ENCODE assay signal across 34 cellular contexts in genomic region chr5:7690557-7690956, GRCh38.
"Had no signal": no experiment of that assay in that cellular context is flagged by ENCODE, and none has a peak within 500 bp of the region (broad histone marks: within the 10 kb centered on the region; RNA-seq: fewer than 3 reads in every experiment).

No MANE protein-coding gene starts in this region.

- ATAC-seq: activated CD8-positive, alpha-beta memory T cell treated with anti-CD3 and anti-CD28 coated beads, Interleukin-2, amount 10 ng/mL, durations not matched to agents 7 days and 5 days; activated naive CD8-positive, alpha-beta T cell treated with anti-CD3 and anti-CD28 coated beads, Interleukin-2, amount 50 U/mL, for 24 hours; Right ventricle myocardium inferior; SK-N-SH treated with all-trans-retinoic acid at 6 μM for 48 hours had no signal

- H3K36me3 Mint-ChIP-seq: activated CD8-positive, alpha-beta memory T cell treated with anti-CD3 and anti-CD28 coated beads, Interleukin-2, amount 10 ng/mL, durations not matched to agents 7 days and 5 days; activated naive CD4-positive, alpha-beta T cell treated with anti-CD3 and anti-CD28 coated beads, Interleukin-2, amount 10 ng/mL, durations not matched to agents 7 days and 5 days; activated naive CD8-positive, alpha-beta T cell had no signal

- H3K4me3 Mint-ChIP-seq: activated CD4-positive, alpha-beta memory T cell treated with anti-CD3 and anti-CD28 coated beads, Interleukin-2, amount 10 ng/mL, durations not matched to agents 7 days and 5 days; activated CD8-positive, alpha-beta memory T cell treated with anti-CD3 and anti-CD28 coated beads, Interleukin-2, amount 10 ng/mL, durations not matched to agents 7 days and 5 days; activated naive CD4-positive, alpha-beta T cell treated with anti-CD3 and anti-CD28 coated beads, Interleukin-2, amount 10 ng/mL, durations not matched to agents 7 days and 5 days; activated naive CD8-positive, alpha-beta T cell; activated naive CD8-positive, alpha-beta T cell treated with anti-CD3 and anti-CD28 coated beads, Interleukin-2, amount 50 U/mL, for 24 hours; brain had no signal

- H3K9me3 Mint-ChIP-seq: activated CD4-positive, alpha-beta memory T cell treated with anti-CD3 and anti-CD28 coated beads, Interleukin-2, amount 10 ng/mL, durations not matched to agents 7 days and 5 days; activated naive CD4-positive, alpha-beta T cell treated with anti-CD3 and anti-CD28 coated beads, Interleukin-2, amount 10 ng/mL, durations not matched to agents 7 days and 5 days had no signal

- H2AFZ ChIP-seq: PC-9 had no signal

- H3K27ac Mint-ChIP-seq: activated CD4-positive, alpha-beta memory T cell treated with anti-CD3 and anti-CD28 coated beads, Interleukin-2, amount 10 ng/mL, durations not matched to agents 7 days and 5 days; activated CD8-positive, alpha-beta memory T cell treated with anti-CD3 and anti-CD28 coated beads, Interleukin-2, amount 10 ng/mL, durations not matched to agents 7 days and 5 days; activated naive CD4-positive, alpha-beta T cell treated with anti-CD3 and anti-CD28 coated beads, Interleukin-2, amount 10 ng/mL, durations not matched to agents 7 days and 5 days; activated naive CD8-positive, alpha-beta T cell; activated naive CD8-positive, alpha-beta T cell treated with anti-CD3 and anti-CD28 coated beads, Interleukin-2, amount 50 U/mL, for 24 hours; brain had no signal

- H3K4me3 ChIP-seq: PC-9 had no signal

- FAIRE-seq: bronchial epithelial cell, RCC 7860 had no signal

- H3K4me1 Mint-ChIP-seq: activated CD4-positive, alpha-beta memory T cell treated with anti-CD3 and anti-CD28 coated beads, Interleukin-2, amount 10 ng/mL, durations not matched to agents 7 days and 5 days; activated CD8-positive, alpha-beta memory T cell treated with anti-CD3 and anti-CD28 coated beads, Interleukin-2, amount 10 ng/mL, durations not matched to agents 7 days and 5 days; activated naive CD4-positive, alpha-beta T cell treated with anti-CD3 and anti-CD28 coated beads, Interleukin-2, amount 10 ng/mL, durations not matched to agents 7 days and 5 days; activated naive CD8-positive, alpha-beta T cell treated with anti-CD3 and anti-CD28 coated beads, Interleukin-2, amount 50 U/mL, for 24 hours had no signal

- H3K4me2 ChIP-seq: PC-9 had no signal

- H3K27ac ChIP-seq: PC-9, RWPE1, VCaP had no signal

- DNase-seq: activated CD4-positive, alpha-beta memory T cell treated with anti-CD3 and anti-CD28 coated beads, Interleukin-2, amount 10 ng/mL, durations not matched to agents 7 days and 5 days; activated CD4-positive, alpha-beta T cell treated with anti-CD3 and anti-CD28 coated beads for 1 hour; activated CD4-positive, alpha-beta T cell treated with anti-CD3 and anti-CD28 coated beads for 48 hours; activated CD4-positive, CD25-positive, alpha-beta regulatory T cell; activated CD8-positive, alpha-beta memory T cell treated with anti-CD3 and anti-CD28 coated beads for 24 hours; activated CD8-positive, alpha-beta memory T cell treated with anti-CD3 and anti-CD28 coated beads, Interleukin-2, amount 10 ng/mL, durations not matched to agents 7 days and 5 days; activated CD8-positive, alpha-beta memory T cell treated with anti-CD3 and anti-CD28 coated beads, Interleukin-2, amount 50 U/mL, for 48 hours; activated effector memory CD4-positive, alpha-beta T cell treated with Interleukin-2 at 50 U/mL for 16 hours; activated naive CD4-positive, alpha-beta T cell treated with anti-CD3 and anti-CD28 coated beads, Interleukin-2, amount 10 ng/mL, durations not matched to agents 7 days and 5 days; activated naive CD8-positive, alpha-beta T cell treated with anti-CD3 and anti-CD28 coated beads, Interleukin-2, amount 50 U/mL, for 24 hours; activated T-cell treated with anti-CD3 and anti-CD28 coated beads, Interleukin-2, amount 50 U/mL, for 48 hours; anterior cingulate cortex; caudate nucleus; cerebellar nuclear complex; Karpas-422; NCI-H1105; NCI-H1417 treated with DMSO at 0.1 percent for 48 hours; NCI-H187 treated with DMSO at 0.1 percent for 48 hours; NCI-H2081; NCI-H2171; NCI-H510A; PC-9; SIG-M5; T-helper 1 cell; T-helper 2 cell; T-helper 9 cell had no signal

- H3K27me3 Mint-ChIP-seq: activated CD8-positive, alpha-beta memory T cell treated with anti-CD3 and anti-CD28 coated beads, Interleukin-2, amount 10 ng/mL, durations not matched to agents 7 days and 5 days; activated naive CD4-positive, alpha-beta T cell treated with anti-CD3 and anti-CD28 coated beads, Interleukin-2, amount 10 ng/mL, durations not matched to agents 7 days and 5 days had no signal
